Comparison of ENCODE assay signal across 27 cellular contexts in the genomic region with DNA sequence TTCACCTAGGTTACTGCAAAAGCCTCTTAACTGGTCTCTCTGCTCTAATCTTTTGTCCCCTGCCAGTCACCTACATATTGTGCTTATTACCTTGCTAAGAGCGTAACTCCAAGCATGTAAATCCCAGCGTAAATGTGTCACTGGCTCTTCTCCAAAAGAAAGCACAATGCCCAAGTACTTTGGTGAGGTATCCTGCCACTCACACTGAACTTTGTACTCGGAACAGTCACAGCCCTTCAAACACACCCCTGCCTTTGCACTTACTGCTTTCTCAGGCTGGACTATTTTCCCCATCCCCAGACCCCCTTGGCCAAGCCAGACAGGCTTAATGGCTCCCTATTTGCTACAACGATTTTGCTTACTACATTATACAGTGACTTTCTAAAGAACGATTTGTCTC. TPM values are rescaled to one million over a fixed set of nuclear protein-coding genes. Genes with fewer than 3 reads are reported as not detected.
DNase-seq lines count a peak whose midpoint lies in the region; ATAC-seq and FAIRE-seq lines count a peak whose summit lies in the region.
"Had no signal": no experiment of that assay in that cellular context is flagged by ENCODE, and none has a peak within 500 bp of the region (broad histone marks: within the 10 kb centered on the region; RNA-seq: fewer than 3 reads in every experiment).

No MANE protein-coding gene starts in this region.

- H3K27ac ChIP-seq in small intestine (ENCODE audit: low read depth in 1 of 2, low read length in 1 of 2): peak overlapping the region; percentile 63 to 69
- H3K27ac ChIP-seq: body of pancreas, parathyroid adenoma, SK-N-MC, thyroid gland had no signal

- peak; percentile 91 for ATAC-seq in left lobe of liver
- ATAC-seq: body of pancreas, GM23338, right cardiac atrium had no signal

- H3K4me3 ChIP-seq in small intestine (ENCODE audit: low read depth in 1 of 2, low read length in 2 of 2): no peak overlapping the region
- H3K4me3 ChIP-seq: body of pancreas, GM23338, K562, SK-N-MC, thyroid gland had no signal

- WGBS in small intestine, 3 donors: 20 to 56% (median 23%) methylated on average over 5 of the region's 5 CpGs

- peaks cover 0 to 5% of the 10 kb centered on the region in 2 donors for H3K4me1 ChIP-seq in small intestine (ENCODE audit: control insufficient read depth in 2 of 2, insufficient read depth in 1 of 2, low read depth in 1 of 2, low read length in 1 of 2)
- H3K4me1 ChIP-seq: parathyroid adenoma, thyroid gland had no signal

- peak; percentile 23 for FAIRE-seq in small intestine (lab: Jason Lieb, UNC)

- H3K36me3 ChIP-seq in small intestine (ENCODE audit: control insufficient read depth in 2 of 2, insufficient read depth in 2 of 2, low read length in 2 of 2): peaks cover 2 to 3% of the 10 kb centered on the region in 2 donors

- no peaks in the 10 kb centered on the region for H3K9me3 ChIP-seq in small intestine (ENCODE audit: control insufficient read depth, low read depth)
- H3K9me3 ChIP-seq: body of pancreas, thyroid gland had no signal

- no peaks in the 10 kb centered on the region for H3K27me3 ChIP-seq in small intestine (ENCODE audit: control insufficient read depth in 2 of 2, insufficient read depth in 2 of 2, low read length in 2 of 2)
- H3K27me3 ChIP-seq: body of pancreas, thyroid gland had no signal

- DNase-seq in NCI-H2107 (lab: John Stamatoyannopoulos, UW) (peak; percentile 2), NCI-H2107 treated with DMSO at 0.1 percent for 48 hours (lab: John Stamatoyannopoulos, UW; ENCODE audit: unreplicated experiment) (no peak), LoVo (ENCODE audit: low spot score) (peak; percentile 80), left lobe of liver (ENCODE audit: low spot score) (no peak), small intestine (peak; percentile 95), mesenteric fat pad (ENCODE audit: low spot score) (no peak), HCEC 1CT (no peak)
- DNase-seq in activated CD4-positive, CD25-positive, alpha-beta regulatory T cell treated with anti-CD3 and anti-CD28 coated beads, Interleukin-2, amount 50 U/mL, for 72 hours: no peak
- DNase-seq: activated CD4-positive, alpha-beta T cell treated with anti-CD3 and anti-CD28 coated beads, Interleukin-2, amount 10 ng/mL, durations not matched to agents 7 days and 5 days; activated gamma-delta T cell; AML-193; body of pancreas; CD8-positive, alpha-beta memory T cell; DMS79 treated with DMSO at 0.1 percent for 48 hours; effector memory CD4-positive, alpha-beta T cell; foreskin melanocyte; MM.1S; NCI-H1436 treated with DMSO at 0.1 percent for 48 hours; NCI-H69; right cardiac atrium; RPMI8226; T-helper 2 cell; thyroid gland had no signal

RNA-seq across cellular contexts. Expression of a gene that starts 31.7 kb away (rescaled TPM):
- total RNA-seq in left lobe of liver: 2.7 TPM
- polyA plus RNA-seq in small intestine: 10 to 100 TPM in 1 of 3 donors, 1 to 10 TPM in 2; 3.2 to 16.1 (median 5.8) TPM
- total RNA-seq in mesenteric fat pad: 6.7 TPM

RNA-seq across cellular contexts. Expression of a gene that starts 33.0 kb away (rescaled TPM):
- total RNA-seq in left lobe of liver: 6.7 TPM
- polyA plus RNA-seq in small intestine: 10 to 100 TPM; 14.1 to 17.0 (median 15.7) TPM
- total RNA-seq in mesenteric fat pad: 12.8 TPM

Comparison
In these comparisons a context has a peak if more than half of its experiments do, and no peak if none do; other contexts are left out.
1. DNase-seq: peak in NCI-H2107 (single experiment), LoVo (single experiment) and small intestine (single experiment); none in NCI-H2107 treated with DMSO at 0.1 percent for 48 hours (single experiment), left lobe of liver (single experiment), activated CD4-positive, CD25-positive, alpha-beta regulatory T cell treated with anti-CD3 and anti-CD28 coated beads, Interleukin-2, amount 50 U/mL, for 72 hours (single experiment), mesenteric fat pad (single experiment) and HCEC 1CT (single experiment).